10 cellular contexts compared by ENCODE assay signal in the genomic region with DNA sequence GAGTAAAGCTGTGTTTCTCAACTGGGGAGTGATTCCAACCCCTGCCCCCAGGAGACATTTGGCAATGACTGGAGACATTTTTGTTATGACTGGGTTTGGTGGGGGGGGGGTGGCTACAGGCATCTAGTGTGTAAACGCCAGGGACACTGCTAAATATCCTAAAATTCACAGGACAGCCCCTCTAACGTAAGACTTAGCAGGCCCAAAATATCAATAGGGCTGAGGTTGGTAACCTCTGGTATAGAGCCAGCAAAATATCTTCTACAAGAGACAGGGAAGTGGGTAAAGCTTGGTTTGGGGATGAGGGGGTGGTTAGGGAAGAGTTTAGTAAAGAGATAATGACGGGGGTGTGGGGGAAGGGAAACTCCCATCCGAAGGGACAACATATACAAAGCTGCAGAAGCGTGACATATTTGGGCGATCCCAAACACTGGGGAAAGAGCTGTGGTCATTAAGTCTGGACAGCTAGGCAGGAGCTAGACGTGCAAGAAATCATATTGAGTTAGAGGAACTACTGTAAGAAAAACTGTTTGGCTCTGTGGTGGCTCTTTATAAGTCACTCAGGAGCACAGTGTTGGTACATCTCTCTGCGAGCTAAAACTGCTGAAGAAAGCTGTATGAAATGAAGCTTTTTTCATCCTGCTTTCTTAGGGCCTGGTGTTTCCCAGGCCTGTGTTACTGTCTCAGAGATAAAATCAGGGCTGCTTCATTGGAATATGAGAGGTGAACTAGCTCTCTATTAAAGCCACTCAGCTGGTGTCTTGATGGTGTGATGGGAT. TPM values are rescaled to one million over a fixed set of nuclear protein-coding genes. Genes with fewer than 3 reads are reported as not detected.
DNase-seq lines count a peak whose midpoint lies in the region; ATAC-seq and TF ChIP-seq lines count a peak whose summit lies in the region.
"Had no signal": no experiment of that assay in that cellular context is flagged by ENCODE, and none has a peak within 500 bp of the region (broad histone marks: within the 10 kb centered on the region; RNA-seq: fewer than 3 reads in every experiment).

No MANE protein-coding gene starts in this region.

- no peak for TF ChIP-seq POLR2A in esophagus muscularis mucosa (IDR thresholded peaks at IDR 0.05; ENCODE audit: low read depth)

- H3K27me3 ChIP-seq in esophagus muscularis mucosa, result no peaks in the 10 kb centered on the region
- H3K27me3 ChIP-seq: SJSA1 had no signal

- peaks cover 0 to 12% (median 9%) of the 10 kb centered on the region in 4 donors for H3K36me3 ChIP-seq in esophagus muscularis mucosa
- H3K36me3 ChIP-seq: SJSA1 had no signal

- peak; percentile 57 to 59 for ATAC-seq in activated CD4-positive, CD25-positive, alpha-beta regulatory T cell treated with anti-CD3 and anti-CD28 coated beads, Interleukin-2, amount 50 U/mL, for 24 hours
- ATAC-seq: A549 had no signal

- no peak for TF ChIP-seq CTCF in esophagus muscularis mucosa (IDR thresholded peaks at IDR 0.05)

- no peak overlapping the region for H3K4me3 ChIP-seq in esophagus muscularis mucosa
- H3K4me3 ChIP-seq: A549, SJSA1 had no signal

- no peak for DNase-seq in activated CD4-positive, CD25-positive, alpha-beta regulatory T cell (lab: John Stamatoyannopoulos, UW)
- DNase-seq in SKM-1 (lab: John Stamatoyannopoulos, UW; ENCODE audit: unreplicated experiment) (peak; percentile 47), esophagus muscularis mucosa (ENCODE audit: extremely low spot score) (no peak), D341Med (ENCODE audit: low spot score) (no peak), GM19238 (ENCODE audit: insufficient read length, low spot score) (no peak), NCI-H1436 (lab: John Stamatoyannopoulos, UW) (no peak)
- DNase-seq in stimulated activated CD4-positive, alpha-beta T cell treated with anti-CD3 and anti-CD28 coated beads, Interleukin-4, amount 100 ng/mL, for 24 hours, result peak; percentile 66

- no peak for TF ChIP-seq EP300 in esophagus muscularis mucosa (IDR thresholded peaks at IDR 0.05)

- peaks cover 8 to 33% (median 18%) of the 10 kb centered on the region in 4 donors for H3K4me1 ChIP-seq in esophagus muscularis mucosa
- H3K4me1 ChIP-seq: A549, SJSA1 had no signal

- intact Hi-C loops in esophagus muscularis mucosa (cut with DNase I), result loop anchor here (10.0 kb wide), 1 partner anchor 151 kb away; no protein-coding TSS in a partner anchor

- WGBS in esophagus muscularis mucosa, result 43% methylated on average over 8 of the region's 8 CpGs

- H3K9me3 ChIP-seq in esophagus muscularis mucosa, result no peaks in the 10 kb centered on the region
- H3K9me3 ChIP-seq: A549, SJSA1 had no signal

- peak overlapping the region; percentile 16 to 66 (median 36) for H3K27ac ChIP-seq in esophagus muscularis mucosa (replicated peaks in 1 of 4)
- H3K27ac ChIP-seq: A549, SJSA1 had no signal

RNA-seq across cellular contexts. Expression of a gene that starts 0.7 kb away (rescaled TPM):
- total RNA-seq in esophagus muscularis mucosa, result 10 to 100 TPM; 20.3 to 23.3 (median 21.9) TPM

RNA-seq across cellular contexts. Expression of a gene that starts 24.4 kb away (rescaled TPM):
- total RNA-seq in esophagus muscularis mucosa, result 1,000 to 10,000 TPM; 1,352 to 2,424 (median 1,510) TPM

RNA-seq across cellular contexts. Expression of a gene that starts 24.5 kb away (rescaled TPM):
- total RNA-seq in esophagus muscularis mucosa, result under 1 TPM; 0.19 to 0.50 (median 0.41) TPM

Comparison
In these comparisons a context has a peak if more than half of its experiments do, and no peak if none do; other contexts are left out.
1. DNase-seq: peak in SKM-1 (single experiment) and stimulated activated CD4-positive, alpha-beta T cell treated with anti-CD3 and anti-CD28 coated beads, Interleukin-4, amount 100 ng/mL, for 24 hours (single experiment); none in activated CD4-positive, CD25-positive, alpha-beta regulatory T cell (0 of 4), esophagus muscularis mucosa (single experiment), D341Med (single experiment), GM19238 (single experiment) and NCI-H1436 (single experiment).